1 cellular context compared by ENCODE assay signal in the genomic region with DNA sequence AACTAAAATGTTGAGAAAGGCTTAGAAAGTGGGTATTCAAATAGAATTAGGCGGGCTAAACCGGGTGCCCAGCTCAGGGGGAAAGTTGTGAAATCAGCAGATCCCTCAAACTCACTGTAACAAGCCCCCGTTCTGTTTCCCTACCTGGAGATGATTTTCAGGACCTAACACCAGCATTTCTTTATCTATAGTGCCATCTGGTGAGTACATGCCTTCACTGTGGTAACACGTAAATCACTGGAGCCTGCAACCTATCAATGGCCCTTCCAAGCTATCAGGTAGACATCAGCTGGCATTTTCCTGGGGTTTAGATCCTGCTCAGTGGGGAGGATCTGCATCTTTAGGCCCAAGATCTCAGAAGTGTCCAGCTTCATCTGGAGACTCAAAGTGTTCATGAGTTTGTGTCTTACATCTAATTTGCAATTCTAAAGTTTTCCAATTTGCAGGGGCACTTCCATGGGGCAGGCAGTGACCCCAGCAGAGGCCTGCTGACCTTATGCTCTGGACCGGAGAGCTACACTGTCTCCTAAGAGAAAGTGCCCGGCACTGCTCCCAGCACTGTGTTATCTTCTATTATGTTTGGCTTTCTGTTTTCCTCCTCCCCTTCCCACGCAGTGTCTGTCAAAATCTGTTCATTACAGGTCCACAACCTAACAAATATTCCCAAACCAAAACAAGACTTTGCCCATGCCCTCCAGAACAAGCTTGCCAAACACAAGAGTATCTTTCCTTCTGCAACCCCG.
TF ChIP-seq lines count a peak whose summit lies in the region.

No MANE protein-coding gene starts in this region.

TF ChIP-seq in SK-N-SH treated with all-trans-retinoic acid at 6 μM for 48 hours, 23 proteins besides CTCF, POLR2A, EP300 and RAD21 (continued from another document):
- TF ChIP-seq CSRNP3 (CRISPR knock-in tag; IDR thresholded peaks at IDR 0.05) (no peak), OSR1 (CRISPR knock-in tag; IDR thresholded peaks at IDR 0.05) (no peak), TOX (CRISPR knock-in tag; IDR thresholded peaks at IDR 0.05; ENCODE audit: borderline replicate concordance) (no peak), GLIS3 (CRISPR knock-in tag; IDR thresholded peaks at IDR 0.05) (no peak), ZNF8 (CRISPR knock-in tag; IDR thresholded peaks at IDR 0.05) (no peak), TCF4 (CRISPR knock-in tag; IDR thresholded peaks at IDR 0.05; ENCODE audit: borderline replicate concordance) (no peak), SNAI2 (CRISPR knock-in tag; IDR thresholded peaks at IDR 0.05) (no peak), ZNF565 (CRISPR knock-in tag; conservative IDR thresholded peaks at IDR 0.05; ENCODE audit: low read depth) (no peak), CSDC2 (CRISPR knock-in tag; IDR thresholded peaks at IDR 0.05) (no peak), POU6F1 (CRISPR knock-in tag; IDR thresholded peaks at IDR 0.05; ENCODE audit: borderline replicate concordance, low read depth) (no peak)
- TF ChIP-seq, protein P1, sequence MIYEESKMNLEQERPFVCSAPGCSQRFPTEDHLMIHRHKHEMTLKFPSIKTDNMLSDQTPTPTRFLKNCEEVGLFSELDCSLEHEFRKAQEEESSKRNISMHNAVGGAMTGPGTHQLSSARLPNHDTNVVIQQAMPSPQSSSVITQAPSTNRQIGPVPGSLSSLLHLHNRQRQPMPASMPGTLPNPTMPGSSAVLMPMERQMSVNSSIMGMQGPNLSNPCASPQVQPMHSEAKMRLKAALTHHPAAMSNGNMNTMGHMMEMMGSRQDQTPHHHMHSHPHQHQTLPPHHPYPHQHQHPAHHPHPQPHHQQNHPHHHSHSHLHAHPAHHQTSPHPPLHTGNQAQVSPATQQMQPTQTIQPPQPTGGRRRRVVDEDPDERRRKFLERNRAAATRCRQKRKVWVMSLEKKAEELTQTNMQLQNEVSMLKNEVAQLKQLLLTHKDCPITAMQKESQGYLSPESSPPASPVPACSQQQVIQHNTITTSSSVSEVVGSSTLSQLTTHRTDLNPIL (CRISPR knock-in tag; IDR thresholded peaks at IDR 0.05; ENCODE audit: low read depth): no peak
